Comparison of ENCODE assay signal across 8 cellular contexts in the genomic region with DNA sequence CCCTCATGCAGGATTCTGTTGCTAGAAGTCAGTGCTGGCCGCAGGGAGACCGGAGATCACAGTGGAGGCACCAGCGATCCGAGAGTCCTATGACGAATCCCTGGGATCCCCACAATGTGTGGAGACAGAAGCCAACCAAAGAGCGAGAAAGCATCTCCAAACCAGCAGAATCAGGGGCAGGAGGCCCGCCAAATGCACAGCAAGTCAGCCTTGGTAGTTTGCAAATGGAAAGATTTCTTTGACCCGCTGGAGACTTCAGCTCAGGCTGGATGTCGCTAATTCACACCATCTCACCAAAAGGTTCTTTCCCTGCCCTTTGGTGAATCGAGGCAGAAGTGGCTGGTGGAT. TPM values are rescaled to one million over a fixed set of nuclear protein-coding genes. Genes with fewer than 3 reads are reported as not detected.
A peak's percentile ranks its signal among the peaks of the same experiment; 100 is the strongest.
DNase-seq lines count a peak whose midpoint lies in the region; ATAC-seq and TF ChIP-seq lines count a peak whose summit lies in the region.

No MANE protein-coding gene starts in this region.

- H3K27me3 Mint-ChIP-seq in Calu3 (ENCODE audit: unreplicated experiment), result no peaks in the 10 kb centered on the region

- no TSS peak for BruUV-seq in Calu3 (replicated peaks; lab: Mats Ljungman, UMichigan)

- H3K27me3 ChIP-seq in Peyer's patch (no peaks in the 10 kb centered on the region), esophagus muscularis mucosa (no peaks in the 10 kb centered on the region), trophoblast cell (ENCODE audit: insufficient read depth, low read length) (no peaks in the 10 kb centered on the region)

- no peak overlapping the region for H3K23ac ChIP-seq in trophoblast cell (ENCODE audit: low read length)

- no peak overlapping the region for H3K27ac Mint-ChIP-seq in Calu3 (ENCODE audit: unreplicated experiment)

- peak overlapping the region in 3 of 4 donors; percentile 76 to 90 (median 85) for H3K27ac ChIP-seq in Peyer's patch
- H3K27ac ChIP-seq in esophagus muscularis mucosa (replicated peaks in 1 of 4), result peak overlapping the region; percentile 93 to 96 (median 94)
- H3K27ac ChIP-seq in trophoblast cell (ENCODE audit: low read depth, low read length), result peak overlapping the region; percentile 8

- H3K18ac ChIP-seq in trophoblast cell (ENCODE audit: low read length), result no peak overlapping the region

- no peak for ATAC-seq in GM19452 (IDR thresholded peaks at IDR 0.05; ENCODE audit: unreplicated experiment)

- H3K9me3 Mint-ChIP-seq in Calu3 (ENCODE audit: low read depth, unreplicated experiment), result no peaks in the 10 kb centered on the region

- peak overlapping the region; percentile 39 for H2BK120ac ChIP-seq in trophoblast cell (ENCODE audit: insufficient read depth, low read length, poor library complexity)

- peak overlapping the region; percentile 74 for H3K4me3 Mint-ChIP-seq in Calu3 (ENCODE audit: low read depth, unreplicated experiment)

- DNase-seq in Calu3 (no peak), Peyer's patch (no peak), esophagus muscularis mucosa (ENCODE audit: extremely low spot score) (no peak), trophoblast cell (no peak), NCI-H345 treated with DMSO at 0.1 percent for 48 hours (lab: John Stamatoyannopoulos, UW; ENCODE audit: unreplicated experiment) (no peak), GDM1 (lab: John Stamatoyannopoulos, UW) (no peak)
- DNase-seq in stimulated activated CD4-positive, alpha-beta T cell treated with anti-CD3 and anti-CD28 coated beads, Interleukin-4, amount 100 ng/mL, for 4 hours, result no peak

- no peak overlapping the region for H3K9ac ChIP-seq in trophoblast cell (ENCODE audit: low read length)

- no peak overlapping the region for H3K4ac ChIP-seq in trophoblast cell (ENCODE audit: low read depth, low read length)

- no peak overlapping the region for H2AK5ac ChIP-seq in trophoblast cell (ENCODE audit: low read length)

- no peak for TF ChIP-seq POLR2A in Peyer's patch (IDR thresholded peaks at IDR 0.05)
- TF ChIP-seq POLR2A in esophagus muscularis mucosa (IDR thresholded peaks at IDR 0.05; ENCODE audit: low read depth), result no peak

- no peak overlapping the region for H2BK5ac ChIP-seq in trophoblast cell (ENCODE audit: low read depth, low read length, poor library complexity)

- H3K4me1 Mint-ChIP-seq in Calu3 (ENCODE audit: low read depth, unreplicated experiment), result peaks cover 33% of the 10 kb centered on the region

- TF ChIP-seq CTCF in Calu3 (IDR thresholded peaks at IDR 0.05; ENCODE audit: unreplicated experiment) (no peak), Peyer's patch (IDR thresholded peaks at IDR 0.05) (no peak), esophagus muscularis mucosa (IDR thresholded peaks at IDR 0.05) (no peak)

- H2BK12ac ChIP-seq in trophoblast cell (ENCODE audit: low read length), result peak overlapping the region; percentile 37

- peak overlapping the region; percentile 61 for H2AFZ ChIP-seq in trophoblast cell (ENCODE audit: insufficient read depth, low read length, poor library complexity)

- peaks cover 6% of the 10 kb centered on the region for H3K79me2 ChIP-seq in trophoblast cell (ENCODE audit: control insufficient read depth, insufficient read depth, low read length, poor library complexity)

- WGBS in esophagus muscularis mucosa, result 52% methylated on average over 9 of the region's 10 CpGs
- WGBS in trophoblast cell (ENCODE audit: extremely low coverage, insufficient coverage, insufficient read length), result no CpG with 5 or more reads among the region's 10 CpGs

- H3K4me3 ChIP-seq in Peyer's patch (peak overlapping the region; percentile 73 to 97 (median 82)), esophagus muscularis mucosa (peak overlapping the region; percentile 95 to 97 (median 96)), trophoblast cell (ENCODE audit: low read depth, low read length) (peak overlapping the region; percentile 83)

- H3K36me3 ChIP-seq in Peyer's patch, result no peaks in the 10 kb centered on the region
- no peaks in the 10 kb centered on the region for H3K36me3 ChIP-seq in esophagus muscularis mucosa
- no peaks in the 10 kb centered on the region for H3K36me3 ChIP-seq in trophoblast cell (ENCODE audit: control insufficient read depth in 1 of 2, insufficient read depth in 2 of 2, low read length in 2 of 2)

- H3K79me1 ChIP-seq in trophoblast cell (ENCODE audit: low read length), result peaks cover 7% of the 10 kb centered on the region

- peaks cover 14% of the 10 kb centered on the region for H3K36me3 Mint-ChIP-seq in Calu3 (ENCODE audit: insufficient read depth, unreplicated experiment)

- H3K4me1 ChIP-seq in Peyer's patch (peaks cover 0 to 14% (median 2%) of the 10 kb centered on the region in 4 donors), esophagus muscularis mucosa (peaks cover 31 to 53% (median 49%) of the 10 kb centered on the region in 4 donors), trophoblast cell (ENCODE audit: control insufficient read depth in 1 of 2, insufficient read depth in 2 of 2, low read length in 2 of 2) (peaks cover 2 to 3% of the 10 kb centered on the region in 2 experiments)

- peak overlapping the region; percentile 58 for H3K4me2 ChIP-seq in trophoblast cell (ENCODE audit: low read length)

- TF ChIP-seq EP300 in esophagus muscularis mucosa (IDR thresholded peaks at IDR 0.05), result no peak

- peak overlapping the region; percentile 1 for H4K91ac ChIP-seq in trophoblast cell (ENCODE audit: low read depth, low read length)

- H4K12ac ChIP-seq in trophoblast cell (ENCODE audit: low read depth, low read length), result no peak overlapping the region

- peak overlapping the region; percentile 76 for H4K8ac ChIP-seq in trophoblast cell (ENCODE audit: low read depth, low read length)

- peak overlapping the region; percentile 11 for H3K14ac ChIP-seq in trophoblast cell (ENCODE audit: low read length)

- intact Hi-C loops in Calu3 (cut with micrococcal nuclease; ENCODE audit: unreplicated experiment) (no loop called here), esophagus muscularis mucosa (cut with DNase I) (loop anchor here (10.0 kb wide), 1 partner anchor 518 kb away; the partner anchor contains the start of gene PYURF)

- CTCF ChIA-PET in Calu3 (lab: Charles Lee), result no interaction called here

- H3K9me3 ChIP-seq in Peyer's patch (no peaks in the 10 kb centered on the region), esophagus muscularis mucosa (no peaks in the 10 kb centered on the region), trophoblast cell (ENCODE audit: insufficient read depth, low read depth, low read length) (no peaks in the 10 kb centered on the region)

RNA-seq across cellular contexts. Expression of gene PKD2, which starts 0.5 kb away (rescaled TPM):
- total RNA-seq in Calu3 (2022) (30.4 and 31.6 TPM in 2 replicates), Peyer's patch (100 to 1,000 TPM in 1 of 4 donors, 10 to 100 TPM in 2, 1 to 10 TPM in 1; 9.8 to 238 (median 23.4) TPM), esophagus muscularis mucosa (100 to 1,000 TPM in 2 of 4 donors, 10 to 100 TPM in 2; 79.1 to 128 (median 92.5) TPM)
- polyA plus RNA-seq in trophoblast cell (2013), result 14.2 and 16.6 TPM in 2 replicates

RNA-seq across cellular contexts. Expression of gene SPP1, which starts 31.4 kb away (rescaled TPM):
- total RNA-seq in Calu3 (2022), result 1,002 and 1,878 TPM in 2 replicates
- 10 to 100 TPM in 2 of 4 donors, 1 to 10 TPM in 1, not detected in 1; 4.3 to 31.2 (median 19.3) TPM for total RNA-seq in Peyer's patch
- total RNA-seq in esophagus muscularis mucosa, result 10 to 100 TPM in 3 of 4 donors, 1 to 10 TPM in 1; 2.5 to 45.4 (median 15.0) TPM
- 64.3 and 67.0 TPM in 2 replicates for polyA plus RNA-seq in trophoblast cell (2013)

Comparison
In these comparisons a context has a peak if more than half of its experiments do, and no peak if none do; other contexts are left out.
1. H3K27ac ChIP-seq: peak in every context shown above with its lines; median percentile 94 in esophagus muscularis mucosa; 85 in Peyer's patch; 8 in trophoblast cell.
2. RNA of gene SPP1, which starts 31.4 kb away (total RNA-seq): 1,002 to 1,878 TPM in Calu3; 4.3 to 31.2 TPM in Peyer's patch and 2.5 to 45.4 TPM in esophagus muscularis mucosa; every median in the first group is over 10 times any median in the second.
3. Peak in every context shown above with its lines, with median percentiles within 50 percentile points of each other: H3K4me3 ChIP-seq.